17 cellular contexts compared by ENCODE assay signal in the genomic region with DNA sequence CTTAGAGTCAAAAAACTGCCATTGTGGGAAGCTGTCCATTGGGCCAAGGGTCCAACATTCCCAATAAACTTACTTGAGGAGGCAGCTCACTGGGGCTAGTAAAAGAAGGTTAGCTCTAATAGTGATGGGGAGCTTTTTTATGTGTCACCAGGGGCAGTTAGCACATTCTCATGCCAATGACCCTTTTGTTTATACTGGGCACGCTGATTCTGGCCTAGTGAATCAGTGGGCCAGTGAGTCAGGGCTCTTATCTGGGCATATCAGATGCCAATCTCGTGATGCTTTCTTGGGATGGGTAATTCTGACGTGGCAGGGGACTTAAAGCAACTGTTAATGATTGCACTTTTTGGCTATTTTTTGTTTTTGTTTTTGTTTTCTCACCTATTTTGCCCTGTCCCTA. TPM values are rescaled to one million over a fixed set of nuclear protein-coding genes. Genes with fewer than 3 reads are reported as not detected.
DNase-seq lines count a peak whose midpoint lies in the region; ATAC-seq, FAIRE-seq and TF ChIP-seq lines count a peak whose summit lies in the region.
"Had no signal": no experiment of that assay in that cellular context is flagged by ENCODE, and none has a peak within 500 bp of the region (broad histone marks: within the 10 kb centered on the region; RNA-seq: fewer than 3 reads in every experiment).

No MANE protein-coding gene starts in this region.

- H3K4me3 ChIP-seq in AG04449 (ENCODE audit: low read depth, low read length) (no peak overlapping the region), adrenal gland (no peak overlapping the region), keratinocyte (ENCODE audit: control insufficient read depth in 2 of 3, extremely low read depth in 1 of 3, insufficient read depth in 2 of 3, low read depth in 1 of 3, low read length in 3 of 3) (no peak overlapping the region), ovary (no peak overlapping the region)

- no peaks in the 10 kb centered on the region for H4K20me1 ChIP-seq in keratinocyte (ENCODE audit: control insufficient read depth, extremely low read depth, insufficient read depth, low read length)

- CTCF ChIA-PET in AG04449 (lab: Yijun Ruan, JAX), result interaction anchor here (0.6 to 1.8 kb wide), 4 partner anchors 12 to 26 kb away, joined by 3 to 8 read pairs (median 3); no protein-coding TSS in a partner anchor

- peak overlapping the region; percentile 10 for H3K9ac ChIP-seq in keratinocyte (ENCODE audit: control insufficient read depth, extremely low read depth, insufficient read depth, low read length)

- peak; percentile 90 for FAIRE-seq in keratinocyte (lab: Jason Lieb, UNC)

- no peak for TF ChIP-seq EP300 in ovary (IDR thresholded peaks at IDR 0.05)

- H3K79me2 ChIP-seq in keratinocyte (ENCODE audit: control insufficient read depth, insufficient read depth, low read length), result no peaks in the 10 kb centered on the region

- intact Hi-C loops in adrenal gland (cut with DNase I) (no loop called here), ovary (cut with DNase I) (no loop called here)

- ATAC-seq in stimulated activated memory B cell treated with anti-CD40 and anti-IgM and Interleukin-4, amounts not matched to agents 10 μg/mL and 1 μg/mL and 100 μg/mL, for 72 hours, result no peak
- ATAC-seq: activated T-helper 17 cell treated with anti-CD3 and anti-CD28 coated beads, Interleukin-2, amount 50 U/mL, for 72 hours; esophagus mucosa had no signal

- no peaks in the 10 kb centered on the region for H3K4me1 Mint-ChIP-seq in stimulated activated memory B cell treated with anti-CD40 and anti-IgM and Interleukin-4, amounts not matched to agents 10 μg/mL and 1 μg/mL and 100 μg/mL, for 72 hours
- H3K4me1 Mint-ChIP-seq: activated T-helper 17 cell treated with anti-CD3 and anti-CD28 coated beads, Interleukin-2, amount 50 U/mL, for 72 hours; central memory CD8-positive, alpha-beta T cell; nephron had no signal

- H3K36me3 ChIP-seq in adrenal gland (replicated peaks in 1 of 2) (no peaks in the 10 kb centered on the region), keratinocyte (ENCODE audit: control insufficient read depth in 2 of 2, extremely low read depth in 1 of 2, insufficient read depth in 2 of 2, low read length in 2 of 2) (no peaks in the 10 kb centered on the region), ovary (no peaks in the 10 kb centered on the region)

- DNase-seq in AG04449 (ENCODE audit: low read depth, low spot score) (peak; percentile 17), HS-5 (ENCODE audit: low read depth) (peak; percentile 77), adrenal gland (peak; percentile 37 to 72 (median 67)), keratinocyte (ENCODE audit: low read depth, low spot score) (peak; percentile 77), ovary (no peak), RPMI8226 (no peak), DMS153 treated with DMSO at 0.1 percent for 48 hours (lab: John Stamatoyannopoulos, UW; ENCODE audit: unreplicated experiment) (no peak)
- DNase-seq: activated CD4-positive, alpha-beta T cell treated with anti-CD3 and anti-CD28 coated beads for 48 hours; immature natural killer cell; NCI-H526 had no signal

- no peak overlapping the region for H2AFZ ChIP-seq in keratinocyte (ENCODE audit: control insufficient read depth, low read length)

- dilution Hi-C loops in keratinocyte (cut with MboI; ENCODE audit: extremely low pct_ligation_motif_present, low sequenced_read_pairs), result no loop called here

- H3K36me3 Mint-ChIP-seq in stimulated activated memory B cell treated with anti-CD40 and anti-IgM and Interleukin-4, amounts not matched to agents 10 μg/mL and 1 μg/mL and 100 μg/mL, for 72 hours, result peaks cover 10% of the 10 kb centered on the region

- peaks cover 2% of the 10 kb centered on the region for H3K9me3 Mint-ChIP-seq in stimulated activated memory B cell treated with anti-CD40 and anti-IgM and Interleukin-4, amounts not matched to agents 10 μg/mL and 1 μg/mL and 100 μg/mL, for 72 hours
- H3K9me3 Mint-ChIP-seq: activated T-helper 17 cell treated with anti-CD3 and anti-CD28 coated beads, Interleukin-2, amount 50 U/mL, for 72 hours; central memory CD8-positive, alpha-beta T cell had no signal

- POLR2A ChIA-PET in AG04449 (lab: Yijun Ruan, JAX), result no interaction called here

- peak overlapping the region in 1 of 5 donors; percentile 75 for H3K27ac ChIP-seq in adrenal gland
- H3K27ac ChIP-seq in keratinocyte (ENCODE audit: control insufficient read depth, insufficient read depth, low read length), result peak overlapping the region; percentile 41
- H3K27ac ChIP-seq in ovary, result no peak overlapping the region
- H3K27ac ChIP-seq: HL-60 had no signal

- no peaks in the 10 kb centered on the region for H3K9me1 ChIP-seq in keratinocyte (ENCODE audit: control insufficient read depth, extremely low read depth, insufficient read depth, low read length)

- no peak for TF ChIP-seq CTCF in AG04449 (IDR thresholded peaks at IDR 0.05; ENCODE audit: insufficient read depth, low read length, missing control alignments)
- no peak for TF ChIP-seq CTCF in adrenal gland (IDR thresholded peaks at IDR 0.05)
- TF ChIP-seq CTCF in keratinocyte (optimal IDR thresholded peaks at IDR 0.05 in 1 of 3, IDR thresholded peaks at IDR 0.05 in 1 of 3, conservative IDR thresholded peaks at IDR 0.05 in 1 of 3; ENCODE audit: extremely low read depth in 1 of 3, insufficient read depth in 2 of 3, low read length in 3 of 3), result no peak
- no peak for TF ChIP-seq CTCF in ovary (IDR thresholded peaks at IDR 0.05)

- WGBS in adrenal gland, 4 donors, result 22 to 38% (median 31%) methylated on average over 3 of the region's 3 CpGs
- WGBS in ovary, 3 donors, result 43 to 50% (median 44%) methylated on average over 3 of the region's 3 CpGs

- no peak overlapping the region for H3K4me3 Mint-ChIP-seq in stimulated activated memory B cell treated with anti-CD40 and anti-IgM and Interleukin-4, amounts not matched to agents 10 μg/mL and 1 μg/mL and 100 μg/mL, for 72 hours
- H3K4me3 Mint-ChIP-seq: activated T-helper 17 cell treated with anti-CD3 and anti-CD28 coated beads, Interleukin-2, amount 50 U/mL, for 72 hours; central memory CD8-positive, alpha-beta T cell; immature natural killer cell; nephron had no signal

- H3K4me2 ChIP-seq in keratinocyte (ENCODE audit: control insufficient read depth, extremely low read depth, insufficient read depth, low read depth, low read length), result no peak overlapping the region

- H3K9me3 ChIP-seq in adrenal gland (replicated peaks in 1 of 3), result no peaks in the 10 kb centered on the region
- H3K9me3 ChIP-seq in keratinocyte (ENCODE audit: control insufficient read depth, low read depth, low read length), result no peaks in the 10 kb centered on the region
- no peaks in the 10 kb centered on the region for H3K9me3 ChIP-seq in ovary

- H3K4me1 ChIP-seq in adrenal gland (replicated peaks in 1 of 2), result no peaks in the 10 kb centered on the region
- peaks cover 3% of the 10 kb centered on the region for H3K4me1 ChIP-seq in keratinocyte (ENCODE audit: control insufficient read depth, extremely low read depth, insufficient read depth, low read length)
- H3K4me1 ChIP-seq in ovary (ENCODE audit: insufficient read depth), result no peaks in the 10 kb centered on the region

- H3K27ac Mint-ChIP-seq in stimulated activated memory B cell treated with anti-CD40 and anti-IgM and Interleukin-4, amounts not matched to agents 10 μg/mL and 1 μg/mL and 100 μg/mL, for 72 hours, result no peak overlapping the region
- H3K27ac Mint-ChIP-seq: activated T-helper 17 cell treated with anti-CD3 and anti-CD28 coated beads, Interleukin-2, amount 50 U/mL, for 72 hours; immature natural killer cell; nephron had no signal

- H3K27me3 Mint-ChIP-seq in stimulated activated memory B cell treated with anti-CD40 and anti-IgM and Interleukin-4, amounts not matched to agents 10 μg/mL and 1 μg/mL and 100 μg/mL, for 72 hours, result peaks cover 14% of the 10 kb centered on the region

- H3K27me3 ChIP-seq in adrenal gland, result peaks cover 13% of the 10 kb centered on the region
- H3K27me3 ChIP-seq in keratinocyte (ENCODE audit: control insufficient read depth, extremely low read depth, insufficient read depth, low read length), result no peaks in the 10 kb centered on the region
- H3K27me3 ChIP-seq in ovary, result no peaks in the 10 kb centered on the region

- TF ChIP-seq POLR2A in adrenal gland (IDR thresholded peaks at IDR 0.05) (no peak), ovary (IDR thresholded peaks at IDR 0.05) (no peak)

RNA-seq across cellular contexts. Expression of gene TCEAL1, which starts 27.8 kb away (rescaled TPM):
- total RNA-seq in adrenal gland (100 to 1,000 TPM in 2 of 8 donors, 10 to 100 TPM in 6; 51.0 to 240 (median 76.7) TPM), ovary (100 to 1,000 TPM; 112 to 525 (median 234) TPM)
- polyA plus RNA-seq in adrenal gland (10 to 100 TPM; 40.2 to 81.4 (median 64.6) TPM), keratinocyte (13.6 to 21.5 TPM (median 15.7 TPM) in 3 replicates), ovary (100 to 1,000 TPM; 156 to 304 TPM)
- 10.8 TPM for polyA plus RNA-seq in keratinocyte (2011; ENCODE audit: low read depth)
- polyA plus RNA-seq in keratinocyte (2011; cell fraction: cytosol; rRNA removed), result 21.4 and 29.2 TPM in 2 replicates
- 19.1 and 23.7 TPM in 2 replicates for polyA plus RNA-seq in keratinocyte (2011; cell fraction: nucleus; rRNA removed)
- 11.7 and 12.9 TPM in 2 replicates for polyA plus RNA-seq in keratinocyte (2012; ENCODE audit: low replicate concordance)
- 1.6 to 3.6 TPM in 2 of 3 replicates, not detected in the other for polyA minus RNA-seq in keratinocyte
- 2.9 TPM for polyA minus RNA-seq in keratinocyte (2011; cell fraction: cytosol; rRNA and poly(A)+ RNA removed)
- polyA minus RNA-seq in keratinocyte (2011; cell fraction: nucleus; rRNA and poly(A)+ RNA removed), result 0.95 and 2.9 TPM in 2 replicates

RNA-seq across cellular contexts. Expression of gene MORF4L2, which starts 29.9 kb away (rescaled TPM):
- 100 to 1,000 TPM; 225 to 625 (median 366) TPM for total RNA-seq in adrenal gland
- polyA plus RNA-seq in adrenal gland, result 100 to 1,000 TPM; 235 to 767 (median 243) TPM
- polyA plus RNA-seq in keratinocyte, result 450 to 659 TPM (median 648 TPM) in 3 replicates
- polyA plus RNA-seq in keratinocyte (2011; ENCODE audit: low read depth), result 350 TPM
- 360 and 552 TPM in 2 replicates for polyA plus RNA-seq in keratinocyte (2011; cell fraction: cytosol; rRNA removed)
- polyA plus RNA-seq in keratinocyte (2011; cell fraction: nucleus; rRNA removed), result 590 and 762 TPM in 2 replicates
- 311 and 470 TPM in 2 replicates for polyA plus RNA-seq in keratinocyte (2012; ENCODE audit: low replicate concordance)
- 76.9 to 236 TPM (median 205 TPM) in 3 replicates for polyA minus RNA-seq in keratinocyte
- polyA minus RNA-seq in keratinocyte (2011; cell fraction: cytosol; rRNA and poly(A)+ RNA removed), result 177 TPM
- 126 and 283 TPM in 2 replicates for polyA minus RNA-seq in keratinocyte (2011; cell fraction: nucleus; rRNA and poly(A)+ RNA removed)
- total RNA-seq in ovary, result 100 to 1,000 TPM; 457 to 960 (median 603) TPM
- polyA plus RNA-seq in ovary, result 100 to 1,000 TPM; 730 to 773 TPM

RNA-seq across cellular contexts. Expression of gene TCEAL3, which starts 48.9 kb away (rescaled TPM):
- total RNA-seq in adrenal gland (10 to 100 TPM; 23.5 to 66.7 (median 45.9) TPM), ovary (100 to 1,000 TPM in 4 of 7 donors, 10 to 100 TPM in 3; 67.8 to 150 (median 118) TPM)
- polyA plus RNA-seq in adrenal gland (100 to 1,000 TPM in 1 of 3 donors, 10 to 100 TPM in 2; 56.1 to 118 (median 87.1) TPM), keratinocyte (16.3 to 29.3 TPM (median 28.1 TPM) in 3 replicates), ovary (100 to 1,000 TPM; 146 to 195 TPM)
- polyA plus RNA-seq in keratinocyte (2011; ENCODE audit: low read depth), result 15.8 TPM
- 20.5 and 30.1 TPM in 2 replicates for polyA plus RNA-seq in keratinocyte (2011; cell fraction: cytosol; rRNA removed)
- polyA plus RNA-seq in keratinocyte (2011; cell fraction: nucleus; rRNA removed), result 11.8 and 12.0 TPM in 2 replicates
- polyA plus RNA-seq in keratinocyte (2012; ENCODE audit: low replicate concordance), result 20.0 and 53.5 TPM in 2 replicates
- polyA minus RNA-seq in keratinocyte, result 2.3 to 6.1 TPM (median 3.6 TPM) in 3 replicates
- 9.2 TPM for polyA minus RNA-seq in keratinocyte (2011; cell fraction: cytosol; rRNA and poly(A)+ RNA removed)
- 1.1 and 1.4 TPM in 2 replicates for polyA minus RNA-seq in keratinocyte (2011; cell fraction: nucleus; rRNA and poly(A)+ RNA removed)

RNA-seq across cellular contexts. Expression of gene TMEM31, which starts 54.1 kb away (rescaled TPM):
- total RNA-seq in adrenal gland, result under 1 TPM in 2 of 8 donors, not detected in 6; 0.34 to 0.55 TPM
- polyA plus RNA-seq in adrenal gland, result under 1 TPM; 0.34 to 0.48 (median 0.46) TPM
- polyA plus RNA-seq in keratinocyte, result not detected in 3 replicates
- polyA plus RNA-seq in keratinocyte (2011; ENCODE audit: low read depth), result not detected
- polyA plus RNA-seq in keratinocyte (2011; cell fraction: cytosol; rRNA removed), result 0.16 TPM in 1 of 2 replicates, not detected in the other
- not detected in 2 replicates for polyA plus RNA-seq in keratinocyte (2011; cell fraction: nucleus; rRNA removed)
- 0.34 TPM in 1 of 2 replicates, not detected in the other for polyA plus RNA-seq in keratinocyte (2012; ENCODE audit: low replicate concordance)
- polyA minus RNA-seq in keratinocyte, result not detected in 3 replicates
- not detected for polyA minus RNA-seq in keratinocyte (2011; cell fraction: cytosol; rRNA and poly(A)+ RNA removed)
- not detected in 2 replicates for polyA minus RNA-seq in keratinocyte (2011; cell fraction: nucleus; rRNA and poly(A)+ RNA removed)
- 1 to 10 TPM in 2 of 7 donors, under 1 TPM in 4, not detected in 1; 0.35 to 1.1 (median 0.60) TPM for total RNA-seq in ovary
- under 1 TPM; 0.58 to 0.85 TPM for polyA plus RNA-seq in ovary
- total RNA-seq: activated T-helper 17 cell treated with anti-CD3 and anti-CD28 coated beads, Interleukin-2, amount 50 U/mL, for 72 hours; esophagus mucosa; urinary bladder had no signal
- polyA plus RNA-seq: immature natural killer cell, urinary bladder had no signal

Comparison
In these comparisons a context has a peak if more than half of its experiments do, and no peak if none do; other contexts are left out.
1. DNase-seq: peak in AG04449 (single experiment), HS-5 (single experiment), adrenal gland (7 of 7) and keratinocyte (single experiment); none in ovary (0 of 5), RPMI8226 (single experiment) and DMS153 treated with DMSO at 0.1 percent for 48 hours (single experiment).